ENCODE assay signal across 8 cellular contexts in the genomic region with DNA sequence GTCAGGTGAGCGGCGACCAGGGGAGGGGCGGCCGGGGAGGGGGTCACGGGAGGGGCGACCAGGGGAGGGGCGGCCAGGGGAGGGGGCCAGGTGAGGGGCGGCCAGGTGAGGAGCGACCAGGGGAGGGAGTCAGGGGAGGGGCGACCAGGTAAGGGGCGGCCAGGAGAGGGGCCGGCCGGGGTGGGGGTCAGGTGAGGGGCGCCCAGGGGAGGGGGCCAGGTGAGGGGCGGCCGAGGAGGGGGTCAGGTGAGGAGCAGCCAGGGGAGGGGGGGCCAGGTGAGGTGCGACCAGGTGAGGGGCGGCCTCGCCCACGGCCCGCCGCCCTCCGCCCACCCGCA. TPM values are rescaled to one million over a fixed set of nuclear protein-coding genes. Genes with fewer than 3 reads are reported as not detected.
A peak's percentile ranks its signal among the peaks of the same experiment; 100 is the strongest.
DNase-seq lines count a peak whose midpoint lies in the region; ATAC-seq, FAIRE-seq and TF ChIP-seq lines count a peak whose summit lies in the region.

No MANE protein-coding gene starts in this region.

- H3K4me1 ChIP-seq in BLaER1, result peaks cover 62% of the 10 kb centered on the region
- peaks cover 3% of the 10 kb centered on the region for H3K4me1 ChIP-seq in NT2/D1 (ENCODE audit: insufficient read depth, insufficient read length)
- peaks cover 17 to 28% (median 23%) of the 10 kb centered on the region in 4 donors for H3K4me1 ChIP-seq in esophagus muscularis mucosa
- H3K4me1 ChIP-seq in pancreas, result peaks cover 0 to 5% (median 0%) of the 10 kb centered on the region in 3 donors

- TF ChIP-seq POLR2A in esophagus muscularis mucosa (IDR thresholded peaks at IDR 0.05; ENCODE audit: low read depth) (no peak), GM12892 (IDR thresholded peaks at IDR 0.05; ENCODE audit: low read depth, low read length) (no peak)

- FAIRE-seq in pancreas (lab: Jason Lieb, UNC) (no peak), GM12892 (lab: Jason Lieb, UNC) (no peak)

- intact Hi-C loops in esophagus muscularis mucosa (cut with DNase I), result no loop called here
- intact Hi-C loops in pancreas (cut with DNase I), result no loop called here

- WGBS in esophagus muscularis mucosa, result no CpG with 5 or more reads among the region's 24 CpGs
- WGBS in pancreas, 2 donors, result 9 to 20% methylated on average over 4 to 23 of the region's 24 CpGs

- H3K4me2 ChIP-seq in BLaER1, result peak overlapping the region; percentile 82

- TF ChIP-seq CTCF in esophagus muscularis mucosa (IDR thresholded peaks at IDR 0.05) (no peak), pancreas (IDR thresholded peaks at IDR 0.05) (no peak)

- ATAC-seq in pancreas, result no peak

- H3K9me3 ChIP-seq in BLaER1 (peaks cover 10% of the 10 kb centered on the region; the same call in 1 of the 2 replicates), NT2/D1 (ENCODE audit: insufficient read depth, low read length) (no peaks in the 10 kb centered on the region), esophagus muscularis mucosa (no peaks in the 10 kb centered on the region), pancreas (no peaks in the 10 kb centered on the region)

- H3K27ac ChIP-seq in BLaER1 (peak overlapping the region; percentile 74), esophagus muscularis mucosa (replicated peaks in 1 of 4) (no peak overlapping the region), pancreas (no peak overlapping the region)

- DNase-seq in NT2/D1 (ENCODE audit: low read depth, low spot score) (no peak), esophagus muscularis mucosa (ENCODE audit: extremely low spot score) (no peak), pancreas (peak in 2 of 6 donors; percentile 15 to 19), GM12892 (ENCODE audit: insufficient read length) (no peak), GM19240 (ENCODE audit: insufficient read length, low spot score) (no peak), NCI-H2227 treated with DMSO at 0.1 percent for 48 hours (lab: John Stamatoyannopoulos, UW) (no peak)
- no peak for DNase-seq in NK-92 treated with Interleukin-12 subunit alpha and Interleukin-12 subunit beta, amount 100 ng/mL, for 24 hours (lab: John Stamatoyannopoulos, UW)

- no peak for TF ChIP-seq EP300 in esophagus muscularis mucosa (IDR thresholded peaks at IDR 0.05)

- peak overlapping the region; percentile 60; the same call in 1 of the 2 replicates for H3K9ac ChIP-seq in BLaER1
- H3K9ac ChIP-seq in NT2/D1 (ENCODE audit: insufficient read length, low read depth), result peak overlapping the region; percentile 64

- H3K27me3 ChIP-seq in BLaER1, result peaks cover 3% of the 10 kb centered on the region; the same call in 1 of the 2 replicates
- no peaks in the 10 kb centered on the region for H3K27me3 ChIP-seq in NT2/D1 (ENCODE audit: insufficient read depth, insufficient read length)
- no peaks in the 10 kb centered on the region for H3K27me3 ChIP-seq in esophagus muscularis mucosa
- H3K27me3 ChIP-seq in pancreas, result no peaks in the 10 kb centered on the region

- H3K4me3 ChIP-seq in BLaER1 (peak overlapping the region; percentile 65), NT2/D1 (ENCODE audit: insufficient read length, low read depth) (peak overlapping the region; percentile 28), esophagus muscularis mucosa (peak overlapping the region; percentile 50 to 64 (median 52)), pancreas (peak overlapping the region; percentile 5 to 63 (median 38))

- peaks cover 23% of the 10 kb centered on the region for H3K36me3 ChIP-seq in BLaER1
- peaks cover 13% of the 10 kb centered on the region for H3K36me3 ChIP-seq in NT2/D1 (ENCODE audit: insufficient read depth, insufficient read length, low read length)
- H3K36me3 ChIP-seq in esophagus muscularis mucosa, result peaks cover 2 to 23% (median 17%) of the 10 kb centered on the region in 4 donors
- H3K36me3 ChIP-seq in pancreas, result peaks cover 0 to 2% (median 0%) of the 10 kb centered on the region in 3 donors

- no peaks in the 10 kb centered on the region for H4K20me1 ChIP-seq in BLaER1

RNA-seq across cellular contexts. Expression of a gene that starts 0.4 kb away (rescaled TPM):
- 1 to 10 TPM in 2 of 4 donors, under 1 TPM in 2; 0.78 to 2.5 (median 1.4) TPM for total RNA-seq in esophagus muscularis mucosa
- 1 to 10 TPM; 1.4 to 3.6 (median 1.8) TPM for total RNA-seq in pancreas
- 1 to 10 TPM; 1.9 to 2.3 TPM for polyA plus RNA-seq in pancreas
- polyA plus RNA-seq in GM12892 (2012; ENCODE audit: missing spikeins), result not detected
